ENCODE assay signal across 11 cellular contexts in the genomic region with DNA sequence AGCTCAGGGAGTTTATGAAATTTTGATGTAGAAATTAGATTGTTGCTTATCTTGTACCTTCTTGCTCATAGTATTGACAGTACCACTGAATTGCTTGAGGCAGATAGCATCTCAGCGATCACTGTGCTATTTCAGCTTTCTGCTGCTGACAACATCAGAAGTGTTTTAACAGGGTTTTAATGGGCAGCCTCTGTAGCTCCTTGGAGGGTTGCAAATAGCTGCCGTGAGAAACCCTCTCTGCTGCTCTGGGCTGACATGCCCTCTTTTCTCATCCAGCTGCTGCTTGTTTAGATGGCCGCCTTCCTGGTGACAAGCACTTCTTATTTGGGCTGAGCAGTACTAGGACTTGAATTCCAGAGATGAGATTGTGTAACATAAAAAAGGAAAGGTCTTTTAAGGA.
A peak's percentile ranks its signal among the peaks of the same experiment; 100 is the strongest.
DNase-seq lines count a peak whose midpoint lies in the region; ATAC-seq and TF ChIP-seq lines count a peak whose summit lies in the region.
"Had no signal": no experiment of that assay in that cellular context is flagged by ENCODE, and none has a peak within 500 bp of the region (broad histone marks: within the 10 kb centered on the region; RNA-seq: fewer than 3 reads in every experiment).

No MANE protein-coding gene starts in this region.

- TF ChIP-seq CTCF in Caco-2 (IDR thresholded peaks at IDR 0.05; ENCODE audit: insufficient read depth in 1 of 2, low read depth in 1 of 2, low read length in 1 of 2, severe bottlenecking in 1 of 2, unreplicated experiment in 1 of 2) (no peak), cardiac muscle cell (IDR thresholded peaks at IDR 0.05; ENCODE audit: low read depth, low read length) (no peak)

- CTCF ChIA-PET in Caco-2 (lab: Charles Lee), result no interaction called here

- POLR2A ChIA-PET in Caco-2 (lab: Charles Lee), result no interaction called here

- no peaks in the 10 kb centered on the region for H3K27me3 Mint-ChIP-seq in Caco-2 (ENCODE audit: insufficient read depth, unreplicated experiment)
- H3K27me3 Mint-ChIP-seq: naive thymus-derived CD8-positive, alpha-beta T cell had no signal

- peak; percentile 56 for ATAC-seq in SK-N-SH treated with all-trans-retinoic acid at 6 μM for 48 hours
- ATAC-seq in HG02885 (IDR thresholded peaks at IDR 0.05; ENCODE audit: poor library complexity, unreplicated experiment), result no peak
- ATAC-seq: naive thymus-derived CD8-positive, alpha-beta T cell had no signal

- intact Hi-C loops in Caco-2 (cut with micrococcal nuclease; ENCODE audit: unreplicated experiment), result no loop called here

- no peak overlapping the region for H3K4me3 Mint-ChIP-seq in Caco-2 (ENCODE audit: unreplicated experiment)

- H3K27ac ChIP-seq in cardiac muscle cell, result peak overlapping the region; percentile 15

- peak overlapping the region; percentile 10 for H3K27ac Mint-ChIP-seq in Caco-2 (ENCODE audit: unreplicated experiment)

- H3K9me3 Mint-ChIP-seq in Caco-2 (ENCODE audit: unreplicated experiment), result no peaks in the 10 kb centered on the region
- H3K9me3 Mint-ChIP-seq: naive thymus-derived CD8-positive, alpha-beta T cell had no signal

- H3K9me3 ChIP-seq in Caco-2, result no peaks in the 10 kb centered on the region
- H3K9me3 ChIP-seq in cardiac muscle cell (ENCODE audit: low read depth), result no peaks in the 10 kb centered on the region

- no peak overlapping the region for H3K4me3 ChIP-seq in Caco-2 (ENCODE audit: low read depth, low read length)
- no peak overlapping the region for H3K4me3 ChIP-seq in cardiac muscle cell

- H3K36me3 Mint-ChIP-seq in Caco-2 (ENCODE audit: insufficient read depth, unreplicated experiment), result no peaks in the 10 kb centered on the region
- H3K36me3 Mint-ChIP-seq: naive thymus-derived CD8-positive, alpha-beta T cell had no signal

- DNase-seq in Caco-2, result no peak
- peak; percentile 71 to 82 for DNase-seq in cardiac muscle cell (ENCODE audit: low read depth in 1 of 2, low spot score in 1 of 2)
- DNase-seq in retina, result peak; percentile 28
- DNase-seq in NAMALWA (ENCODE audit: low spot score), result no peak
- no peak for DNase-seq in NK-92 (lab: John Stamatoyannopoulos, UW; ENCODE audit: unreplicated experiment)
- no peak for DNase-seq in activated naive CD4-positive, alpha-beta T cell treated with anti-CD3 and anti-CD28 coated beads, Interleukin-2, amount 50 U/mL, for 16 hours
- DNase-seq: naive thymus-derived CD8-positive, alpha-beta T cell; NCI-H187 treated with DMSO at 0.1 percent for 48 hours; stimulated activated CD4-positive, alpha-beta T cell treated with anti-CD3 and anti-CD28 coated beads, Interleukin-15, amount 100 ng/mL, for 24 hours had no signal

- H3K36me3 ChIP-seq in Caco-2 (ENCODE audit: control insufficient read depth, insufficient read depth, low read length) (no peaks in the 10 kb centered on the region), cardiac muscle cell (no peaks in the 10 kb centered on the region)

- no TSS peak for BruUV-seq in Caco-2 (replicated peaks; lab: Mats Ljungman, UMichigan)

- H3K27me3 ChIP-seq in Caco-2 (replicated peaks; ENCODE audit: control insufficient read depth, insufficient read depth, low read length) (no peaks in the 10 kb centered on the region), cardiac muscle cell (no peaks in the 10 kb centered on the region)

- H3K4me1 Mint-ChIP-seq in Caco-2 (ENCODE audit: low read depth, unreplicated experiment), result peaks cover 13% of the 10 kb centered on the region

- H3K4me1 ChIP-seq in Caco-2 (peaks cover 17% of the 10 kb centered on the region), cardiac muscle cell (ENCODE audit: low read depth) (peaks cover 28% of the 10 kb centered on the region)

TF ChIP-seq in SK-N-SH treated with all-trans-retinoic acid at 6 μM for 48 hours, 23 proteins besides CTCF, POLR2A, EP300 and RAD21:
- TF ChIP-seq TSHZ2 (CRISPR knock-in tag; IDR thresholded peaks at IDR 0.05), result peak; percentile 69
- TF ChIP-seq ZC3H10 (CRISPR knock-in tag; IDR thresholded peaks at IDR 0.05), result no peak
- no peak for TF ChIP-seq TOX (CRISPR knock-in tag; IDR thresholded peaks at IDR 0.05; ENCODE audit: borderline replicate concordance)
- peak; percentile 74 for TF ChIP-seq ZFP3 (CRISPR knock-in tag; IDR thresholded peaks at IDR 0.05)
- no peak for TF ChIP-seq PPARA (CRISPR knock-in tag; IDR thresholded peaks at IDR 0.05; ENCODE audit: borderline replicate concordance)
- peak; percentile 84 for TF ChIP-seq SNAI2 (CRISPR knock-in tag; IDR thresholded peaks at IDR 0.05)
- 0 out of 2 replicates have a peak, but pooled peaks have one; percentile 43 for TF ChIP-seq TCF4 (CRISPR knock-in tag; IDR thresholded peaks at IDR 0.05; ENCODE audit: borderline replicate concordance)
- TF ChIP-seq ZNF8 (CRISPR knock-in tag; IDR thresholded peaks at IDR 0.05), result no peak; the same call in 1 of the 2 replicates
- peak; percentile 8; the same call in 1 of the 2 replicates for TF ChIP-seq GLIS3 (CRISPR knock-in tag; IDR thresholded peaks at IDR 0.05)
- TF ChIP-seq ISL1 (CRISPR knock-in tag; IDR thresholded peaks at IDR 0.05), result peak; percentile 66
TF ChIP-seq in SK-N-SH treated with all-trans-retinoic acid at 6 μM for 48 hours: peak in this region for 6.

Comparison
In these comparisons a context has a peak if more than half of its experiments do, and no peak if none do; other contexts are left out.
1. DNase-seq: peak in cardiac muscle cell (2 of 2) and retina (single experiment); none in Caco-2 (0 of 2), NAMALWA (single experiment), NK-92 (single experiment) and activated naive CD4-positive, alpha-beta T cell treated with anti-CD3 and anti-CD28 coated beads, Interleukin-2, amount 50 U/mL, for 16 hours (single experiment).